Comparison of ENCODE assay signal across 8 cellular contexts in the genomic region with DNA sequence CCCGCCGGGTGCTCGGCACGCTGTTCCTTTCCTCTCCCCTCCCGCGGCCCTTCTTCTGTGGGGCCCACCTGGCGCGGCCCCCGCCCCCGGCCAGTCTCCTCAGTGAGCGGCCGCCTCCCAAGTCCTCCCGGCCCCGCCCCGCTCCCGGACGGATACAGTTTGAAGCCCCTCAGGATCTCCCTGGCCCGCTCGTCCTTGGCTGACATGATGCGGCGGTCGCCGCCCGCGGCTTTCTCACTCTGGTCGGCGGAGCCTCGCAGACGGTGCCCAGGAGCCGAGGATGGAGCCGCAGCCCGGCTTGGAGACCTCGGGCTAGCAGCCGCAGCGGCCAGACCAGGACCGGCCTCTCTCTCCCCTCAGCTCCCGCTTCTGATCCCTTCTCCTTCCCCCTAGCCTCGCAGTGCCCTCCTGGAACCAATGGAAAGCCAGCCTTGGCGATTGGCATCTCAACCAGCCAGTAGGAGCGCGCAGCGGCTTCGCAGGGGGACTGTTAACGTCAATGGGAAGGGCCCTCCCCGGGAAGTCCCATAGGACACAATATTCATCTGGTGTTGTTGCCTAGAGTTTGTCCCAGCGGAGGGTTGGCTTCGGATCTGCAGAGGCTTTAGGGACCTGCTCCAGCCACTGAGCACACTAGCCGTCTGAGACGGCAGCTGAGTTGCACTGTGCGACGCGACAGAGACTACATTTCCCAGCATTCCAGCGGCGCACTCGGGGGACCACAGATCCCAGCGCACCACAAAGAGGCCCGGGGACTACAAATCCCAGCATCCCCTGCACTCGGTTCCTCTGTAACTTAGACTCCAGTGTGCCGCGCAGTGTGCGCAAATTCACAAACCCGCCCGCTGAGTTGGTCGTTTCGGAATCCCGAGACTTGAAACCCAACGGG.
DNase-seq lines count a peak whose midpoint lies in the region; ATAC-seq and FAIRE-seq lines count a peak whose summit lies in the region.

A gene (minus strand): TSS at position 374 of the 889 bp plus-strand sequence. CDS start 168 bp downstream, at position 206.

- peak; percentile 85 for ATAC-seq in GM21367 (IDR thresholded peaks at IDR 0.05; ENCODE audit: unreplicated experiment)
- peak; percentile 88 for ATAC-seq in effector memory CD8-positive, alpha-beta T cell (replicated peaks)

- DNase-seq in COLO829 (ENCODE audit: low spot score) (peak; percentile 97), HTR-8/SVneo (ENCODE audit: insufficient read length, low spot score) (peak; percentile 100), NOMO-1 treated with dmso at 0.1 percent for 144 hours (lab: John Stamatoyannopoulos, UW; ENCODE audit: unreplicated experiment) (peak; percentile 91), medulla oblongata (ENCODE audit: extremely low spot score) (peak; percentile 99)
- peak; percentile 89 to 99 (median 97) for DNase-seq in activated CD8-positive, alpha-beta memory T cell treated with anti-CD3 and anti-CD28 coated beads for 48 hours (ENCODE audit: low read depth in 2 of 3, low spot score in 2 of 3)
- peak; percentile 95 to 98 (median 95) for DNase-seq in effector memory CD8-positive, alpha-beta T cell
- peak; percentile 95 for DNase-seq in stimulated activated CD8-positive, alpha-beta memory T cell treated with anti-CD3 and anti-CD28 coated beads, Interleukin-12 subunit alpha, Interleukin-12 subunit beta, amount 100 ng/mL, for 1 hour (ENCODE audit: low read depth)

- peak within 1 kb of the TSS; percentile 97 to 99 for H3K4me3 Mint-ChIP-seq in effector memory CD8-positive, alpha-beta T cell

- peak within 1 kb of the TSS; percentile 99 for H3K27ac Mint-ChIP-seq in effector memory CD8-positive, alpha-beta T cell

- peaks cover 53 to 72% of the 10 kb centered on the region in 2 donors for H3K4me1 Mint-ChIP-seq in effector memory CD8-positive, alpha-beta T cell (ENCODE audit: low read depth in 2 of 2)

- peaks cover 13% of the 10 kb centered on the region for H3K36me3 Mint-ChIP-seq in effector memory CD8-positive, alpha-beta T cell (ENCODE audit: insufficient read depth)

- no peaks in the 10 kb centered on the region for H3K27me3 Mint-ChIP-seq in effector memory CD8-positive, alpha-beta T cell

- no peaks in the 10 kb centered on the region for H3K9me3 Mint-ChIP-seq in effector memory CD8-positive, alpha-beta T cell

- peak; percentile 93 for FAIRE-seq in HTR-8/SVneo (lab: Jason Lieb, UNC)

Comparison
In these comparisons a context has a peak if more than half of its experiments do, and no peak if none do; other contexts are left out.
1. Peak in every context shown above with its lines: DNase-seq and ATAC-seq.